Comparison of ENCODE assay signal across 24 cellular contexts in genomic region chr11:13102575-13102840, GRCh38.
"Had no signal": no experiment of that assay in that cellular context is flagged by ENCODE, and none has a peak within 500 bp of the region (broad histone marks: within the 10 kb centered on the region; RNA-seq: fewer than 3 reads in every experiment).

No MANE protein-coding gene starts in this region.

- H3K27me3 Mint-ChIP-seq: type B pancreatic cell had no signal

- H3K4me3 ChIP-seq: colonic mucosa, sigmoid colon, smooth muscle cell, vagina had no signal

- H3K36me3 Mint-ChIP-seq: activated naive CD8-positive, alpha-beta T cell treated with anti-CD3 and anti-CD28 coated beads, Interleukin-2, amount 10 ng/mL, durations not matched to agents 7 days and 5 days; stimulated activated naive B cell treated with anti-CD40 and anti-IgM and Interleukin-4, amounts not matched to agents 10 μg/mL and 1 μg/mL and 100 μg/mL, for 72 hours; type B pancreatic cell had no signal

- DNase-seq: activated CD4-positive, alpha-beta T cell treated with anti-CD3 and anti-CD28 coated beads for 36 hours; activated CD4-positive, alpha-beta T cell treated with anti-CD3 and anti-CD28 coated beads, Interleukin-2, amount 50 U/mL, for 4 hours; activated effector memory CD4-positive, alpha-beta T cell treated with Interleukin-2 at 50 U/mL for 16 hours; activated naive CD4-positive, alpha-beta T cell treated with anti-CD3 and anti-CD28 coated beads for 36 hours; activated naive CD8-positive, alpha-beta T cell treated with anti-CD3 and anti-CD28 coated beads, Interleukin-2, amount 10 ng/mL, durations not matched to agents 7 days and 5 days; activated T-cell treated with anti-CD3 and anti-CD28 coated beads, Interleukin-2, amount 50 U/mL, for 72 hours; amniotic stem cell; colonic mucosa; dorsolateral prefrontal cortex; foreskin fibroblast; left ventricle myocardium superior; mammary epithelial cell; occipital lobe; posterior cingulate gyrus; sigmoid colon; stimulated activated CD4-positive, alpha-beta T cell treated with anti-CD3 and anti-CD28 coated beads, Interleukin-15, amount 100 ng/mL, for 24 hours; stimulated activated CD4-positive, alpha-beta T cell treated with anti-CD3 and anti-CD28 coated beads, Interleukin-2, amount 100 ng/mL, for 48 hours; stimulated activated CD8-positive, alpha-beta memory T cell treated with anti-CD3 and anti-CD28 coated beads, Interleukin-4, amount 100 ng/mL, for 48 hours; stimulated activated naive B cell treated with anti-CD40 and anti-IgM and Interleukin-4, amounts not matched to agents 10 μg/mL and 1 μg/mL and 100 μg/mL, for 72 hours; T-helper 9 cell had no signal

- H3K27ac ChIP-seq: colonic mucosa, sigmoid colon, vagina had no signal

- H3K9me3 Mint-ChIP-seq: activated naive CD4-positive, alpha-beta T cell treated with anti-CD3 and anti-CD28 coated beads for 36 hours; activated naive CD8-positive, alpha-beta T cell treated with anti-CD3 and anti-CD28 coated beads, Interleukin-2, amount 10 ng/mL, durations not matched to agents 7 days and 5 days; nephron; type B pancreatic cell had no signal

- H3K36me3 ChIP-seq: colonic mucosa, sigmoid colon, vagina had no signal

- H3K4me1 ChIP-seq: colonic mucosa, sigmoid colon had no signal

- H3K27ac Mint-ChIP-seq: activated CD4-positive, alpha-beta T cell treated with anti-CD3 and anti-CD28 coated beads for 36 hours; activated naive CD4-positive, alpha-beta T cell treated with anti-CD3 and anti-CD28 coated beads for 36 hours; activated naive CD8-positive, alpha-beta T cell treated with anti-CD3 and anti-CD28 coated beads, Interleukin-2, amount 10 ng/mL, durations not matched to agents 7 days and 5 days; activated T-cell treated with anti-CD3 and anti-CD28 coated beads, Interleukin-2, amount 50 U/mL, for 72 hours; nephron; stimulated activated naive B cell treated with anti-CD40 and anti-IgM and Interleukin-4, amounts not matched to agents 10 μg/mL and 1 μg/mL and 100 μg/mL, for 72 hours; type B pancreatic cell had no signal

- H3K4me3 Mint-ChIP-seq: activated CD4-positive, alpha-beta T cell treated with anti-CD3 and anti-CD28 coated beads for 36 hours; activated naive CD4-positive, alpha-beta T cell treated with anti-CD3 and anti-CD28 coated beads for 36 hours; activated naive CD8-positive, alpha-beta T cell treated with anti-CD3 and anti-CD28 coated beads, Interleukin-2, amount 10 ng/mL, durations not matched to agents 7 days and 5 days; activated T-cell treated with anti-CD3 and anti-CD28 coated beads, Interleukin-2, amount 50 U/mL, for 72 hours; nephron; stimulated activated naive B cell treated with anti-CD40 and anti-IgM and Interleukin-4, amounts not matched to agents 10 μg/mL and 1 μg/mL and 100 μg/mL, for 72 hours; type B pancreatic cell had no signal

- ATAC-seq: activated CD4-positive, alpha-beta T cell treated with anti-CD3 and anti-CD28 coated beads for 36 hours; activated T-cell treated with anti-CD3 and anti-CD28 coated beads, Interleukin-2, amount 50 U/mL, for 72 hours; left ventricle myocardium superior; stimulated activated naive B cell treated with anti-CD40 and anti-IgM and Interleukin-4, amounts not matched to agents 10 μg/mL and 1 μg/mL and 100 μg/mL, for 72 hours had no signal

- H3K9me3 ChIP-seq: colonic mucosa, sigmoid colon, vagina had no signal

- H3K4me1 Mint-ChIP-seq: activated CD4-positive, alpha-beta T cell treated with anti-CD3 and anti-CD28 coated beads for 36 hours; activated naive CD8-positive, alpha-beta T cell treated with anti-CD3 and anti-CD28 coated beads, Interleukin-2, amount 10 ng/mL, durations not matched to agents 7 days and 5 days had no signal

- H3K4me2 ChIP-seq: smooth muscle cell had no signal

- H3K27me3 ChIP-seq: colonic mucosa, sigmoid colon, vagina had no signal
